In genomic region chr11:85809191-85809590, GRCh38 we compare ENCODE assay signal across 11 cellular contexts. TPM values are rescaled to one million over a fixed set of nuclear protein-coding genes. Genes with fewer than 3 reads are reported as not detected.
DNase-seq lines count a peak whose midpoint lies in the region; ATAC-seq, FAIRE-seq and TF ChIP-seq lines count a peak whose summit lies in the region.
"Had no signal": no experiment of that assay in that cellular context is flagged by ENCODE, and none has a peak within 500 bp of the region (broad histone marks: within the 10 kb centered on the region; RNA-seq: fewer than 3 reads in every experiment).

No MANE protein-coding gene starts in this region.

- H3K27ac ChIP-seq in kidney (ENCODE audit: low read depth in 2 of 2, low read length in 2 of 2) (no peak overlapping the region), ascending aorta (no peak overlapping the region), gastrocnemius medialis (no peak overlapping the region)
- H3K27ac ChIP-seq: SJSA1 had no signal

- H3K27me3 ChIP-seq in ascending aorta: no peaks in the 10 kb centered on the region
- H3K27me3 ChIP-seq in gastrocnemius medialis: no peaks in the 10 kb centered on the region
- H3K27me3 ChIP-seq: SJSA1 had no signal

- no peak for TF ChIP-seq POLR2A in gastrocnemius medialis (IDR thresholded peaks at IDR 0.05)

- H3K9me3 ChIP-seq in kidney (ENCODE audit: control insufficient read depth in 1 of 2, low read length in 2 of 2) (no peaks in the 10 kb centered on the region), ascending aorta (no peaks in the 10 kb centered on the region), gastrocnemius medialis (no peaks in the 10 kb centered on the region)
- H3K9me3 ChIP-seq: HAP-1, SJSA1 had no signal

- H3K4me3 ChIP-seq in kidney (ENCODE audit: low read length in 2 of 2) (peak overlapping the region; percentile 89 to 90), ascending aorta (no peak overlapping the region), gastrocnemius medialis (no peak overlapping the region)
- H3K4me3 ChIP-seq: HAP-1, SJSA1 had no signal

- no peak for TF ChIP-seq CTCF in kidney (IDR thresholded peaks at IDR 0.05; ENCODE audit: borderline replicate concordance, extremely low read depth, insufficient read depth)
- TF ChIP-seq CTCF in ascending aorta (IDR thresholded peaks at IDR 0.05): no peak
- no peak for TF ChIP-seq CTCF in gastrocnemius medialis (IDR thresholded peaks at IDR 0.05 in 4 of 5, conservative IDR thresholded peaks at IDR 0.05 in 1 of 5)

- intact Hi-C loops in kidney (cut with DNase I) (no loop called here), ascending aorta (cut with DNase I) (no loop called here), gastrocnemius medialis (cut with DNase I; ENCODE audit: low total_unique reads) (no loop called here)

- H3K9ac ChIP-seq in kidney (ENCODE audit: low read length in 2 of 2): peak overlapping the region in 1 of 2 donors; percentile 78

- H3K4me1 ChIP-seq in kidney (ENCODE audit: control insufficient read depth in 1 of 2, insufficient read depth in 1 of 2, low read depth in 1 of 2, low read length in 2 of 2): peaks cover 0 to 10% of the 10 kb centered on the region in 2 donors
- H3K4me1 ChIP-seq in ascending aorta: peaks cover 0 to 9% of the 10 kb centered on the region in 2 donors
- H3K4me1 ChIP-seq in gastrocnemius medialis: peaks cover 0 to 8% of the 10 kb centered on the region in 2 donors

- FAIRE-seq in kidney (lab: Jason Lieb, UNC): no peak

- peak; percentile 36 for ATAC-seq in GM18502 (IDR thresholded peaks at IDR 0.05; ENCODE audit: poor library complexity, unreplicated experiment)
- ATAC-seq in GM21447 (IDR thresholded peaks at IDR 0.05; ENCODE audit: unreplicated experiment): peak; percentile 64
- no peak for ATAC-seq in gastrocnemius medialis
- ATAC-seq in activated CD4-positive, CD25-positive, alpha-beta regulatory T cell treated with anti-CD3 and anti-CD28 coated beads, Interleukin-2, amount 50 U/mL, for 24 hours: no peak

- H3K36me3 ChIP-seq in kidney (ENCODE audit: control insufficient read depth in 1 of 2, insufficient read depth in 2 of 2, low read length in 2 of 2) (no peaks in the 10 kb centered on the region), ascending aorta (no peaks in the 10 kb centered on the region), gastrocnemius medialis (no peaks in the 10 kb centered on the region)
- H3K36me3 ChIP-seq: HAP-1, SJSA1 had no signal

- DNase-seq in NCI-H82 treated with DMSO at 0.1 percent for 48 hours (lab: John Stamatoyannopoulos, UW; ENCODE audit: unreplicated experiment) (peak; percentile 19), kidney (no peak), ascending aorta (ENCODE audit: low spot score in 2 of 2) (no peak), gastrocnemius medialis (no peak), HCEC 1CT (no peak)
- DNase-seq: NCI-H1105 had no signal

- in situ Hi-C loops in gastrocnemius medialis (cut with MboI; ENCODE audit: low sequenced_read_pairs in 4 of 4): no loop called here

RNA-seq across cellular contexts. Expression of gene SYTL2, which starts 1.8 kb away (rescaled TPM):
- total RNA-seq in kidney (187 TPM), ascending aorta (151 TPM), gastrocnemius medialis (10 to 100 TPM in 1 of 4 donors, 1 to 10 TPM in 2, under 1 TPM in 1; 0.97 to 11.9 (median 2.7) TPM)
- 19.8 TPM for polyA plus RNA-seq in kidney (ENCODE audit: insufficient read depth, low read depth, low replicate concordance)

RNA-seq across cellular contexts. Expression of gene CCDC83, which starts 46.0 kb away (rescaled TPM):
- not detected for total RNA-seq in kidney
- not detected for polyA plus RNA-seq in kidney (ENCODE audit: insufficient read depth, low read depth, low replicate concordance)
- total RNA-seq in ascending aorta: not detected
- not detected for total RNA-seq in gastrocnemius medialis
- total RNA-seq: SJSA1 had no signal

Comparison
In these comparisons a context has a peak if more than half of its experiments do, and no peak if none do; other contexts are left out.
1. ATAC-seq: peak in GM18502 (single experiment) and GM21447 (single experiment); none in gastrocnemius medialis (0 of 2) and activated CD4-positive, CD25-positive, alpha-beta regulatory T cell treated with anti-CD3 and anti-CD28 coated beads, Interleukin-2, amount 50 U/mL, for 24 hours (0 of 2).
2. H3K4me3 ChIP-seq: peak in kidney (2 of 2); none in ascending aorta (0 of 2) and gastrocnemius medialis (0 of 4).
3. RNA of gene SYTL2, which starts 1.8 kb away (total RNA-seq): 187 TPM in kidney (single experiment) and 151 TPM in ascending aorta (single experiment); 0.97 to 11.9 TPM in gastrocnemius medialis; every median in the first group is over 10 times any median in the second.